ENCODE assay signal across 7 cellular contexts in the genomic region with DNA sequence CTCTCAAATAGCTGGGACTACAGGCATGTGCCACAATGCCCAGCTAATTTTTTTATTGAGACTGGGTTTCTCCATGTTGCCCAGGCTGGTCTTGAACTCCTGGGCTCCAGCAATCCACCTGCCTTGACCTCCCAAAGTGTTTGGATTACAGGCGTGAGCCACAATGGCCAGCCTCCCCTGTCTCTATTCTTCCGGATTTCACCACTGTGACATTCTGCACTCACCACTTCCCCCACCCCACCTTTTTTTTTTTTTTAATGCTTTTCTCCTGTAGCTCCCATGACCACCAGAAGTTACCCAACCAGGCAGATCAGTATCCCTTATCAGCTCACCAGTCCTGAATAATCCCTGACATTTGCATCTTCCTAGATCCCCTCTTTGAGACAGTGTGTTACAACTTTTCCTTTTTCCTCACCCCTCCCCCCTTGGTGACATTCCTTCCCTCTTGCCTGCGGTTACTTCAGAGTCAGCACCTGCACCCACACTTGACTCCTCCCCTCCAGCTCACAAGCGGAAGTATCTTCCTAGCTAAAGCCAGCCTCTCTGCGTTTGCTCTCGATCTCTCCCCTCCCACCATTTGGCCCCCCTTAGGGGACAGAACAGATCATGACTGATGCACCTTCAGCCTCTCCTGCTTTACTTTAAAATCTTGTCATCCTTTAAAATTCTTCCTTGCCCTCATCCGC. TPM values are rescaled to one million over a fixed set of nuclear protein-coding genes. Genes with fewer than 3 reads are reported as not detected.
A peak's percentile ranks its signal among the peaks of the same experiment; 100 is the strongest.
DNase-seq lines count a peak whose midpoint lies in the region; ATAC-seq and TF ChIP-seq lines count a peak whose summit lies in the region.

No MANE protein-coding gene starts in this region.

- H3K36me3 Mint-ChIP-seq in activated CD4-positive, alpha-beta T cell treated with anti-CD3 and anti-CD28 coated beads, Interleukin-2, amount 10 ng/mL, durations not matched to agents 7 days and 5 days (ENCODE audit: low read depth): peaks cover 3% of the 10 kb centered on the region
- H3K36me3 Mint-ChIP-seq in endodermal cell (ENCODE audit: low read depth) (no peaks in the 10 kb centered on the region), nephron (ENCODE audit: low read depth) (no peaks in the 10 kb centered on the region)

- no peaks in the 10 kb centered on the region for H3K9me3 ChIP-seq in endodermal cell (ENCODE audit: control insufficient read depth, low read length)

- no peaks in the 10 kb centered on the region for H3K36me3 ChIP-seq in endodermal cell (ENCODE audit: control insufficient read depth, insufficient read depth, low read length)

- peak overlapping the region; percentile 64 for H3K4me3 Mint-ChIP-seq in activated CD4-positive, alpha-beta T cell treated with anti-CD3 and anti-CD28 coated beads, Interleukin-2, amount 10 ng/mL, durations not matched to agents 7 days and 5 days
- H3K4me3 Mint-ChIP-seq in endodermal cell (peak overlapping the region; percentile 43), nephron (peak overlapping the region; percentile 9 to 56 (median 52))

- no peaks in the 10 kb centered on the region for H3K4me1 ChIP-seq in endodermal cell (ENCODE audit: control insufficient read depth, insufficient read depth, low read length)

- 12 to 15% methylated on average over 6 to 7 of the region's 7 CpGs for WGBS in endodermal cell (ENCODE audit: insufficient coverage in 1 of 2, insufficient read length in 1 of 2), 2 experiments

- H3K9me3 Mint-ChIP-seq in activated CD4-positive, alpha-beta T cell treated with anti-CD3 and anti-CD28 coated beads, Interleukin-2, amount 10 ng/mL, durations not matched to agents 7 days and 5 days: no peaks in the 10 kb centered on the region
- H3K9me3 Mint-ChIP-seq in endodermal cell (no peaks in the 10 kb centered on the region), nephron (no peaks in the 10 kb centered on the region)

- POLR2A ChIA-PET in activated CD4-positive, alpha-beta T cell treated with anti-CD3 and anti-CD28 coated beads, Interleukin-2, amount 10 ng/mL, durations not matched to agents 7 days and 5 days (lab: Charles Lee): interaction anchor here (0.5 to 1.7 kb wide), 6 partner anchors 10 to 104 kb away, joined by 3 to 13 read pairs (median 4); partner anchors contain the start of gene SEC11A

- no peak overlapping the region for H3K9ac ChIP-seq in endodermal cell (ENCODE audit: extremely low read depth, low read length, poor library complexity, severe bottlenecking)

- peak overlapping the region; percentile 44 for H3K4me3 ChIP-seq in endodermal cell (ENCODE audit: low read length)

- no peak for TF ChIP-seq CTCF in endodermal cell (conservative IDR thresholded peaks at IDR 0.05)
- TF ChIP-seq CTCF in nephron (IDR thresholded peaks at IDR 0.05; ENCODE audit: unreplicated experiment in 3 of 3): no peak

- H3K27me3 ChIP-seq in endodermal cell (ENCODE audit: control insufficient read depth, insufficient read depth, low read length, poor library complexity, severe bottlenecking): no peaks in the 10 kb centered on the region

- CTCF ChIA-PET in activated CD4-positive, alpha-beta T cell treated with anti-CD3 and anti-CD28 coated beads, Interleukin-2, amount 10 ng/mL, durations not matched to agents 7 days and 5 days (lab: Charles Lee): interaction anchor here (1.0 to 6.3 kb wide), 8 partner anchors 9 to 164 kb away, joined by 3 to 53 read pairs (median 6); partner anchors contain the start of gene SEC11A

- peak overlapping the region; percentile 96 for H3K27ac Mint-ChIP-seq in activated CD4-positive, alpha-beta T cell treated with anti-CD3 and anti-CD28 coated beads, Interleukin-2, amount 10 ng/mL, durations not matched to agents 7 days and 5 days
- peak overlapping the region; percentile 85 for H3K27ac Mint-ChIP-seq in endodermal cell
- H3K27ac Mint-ChIP-seq in nephron: peak overlapping the region; percentile 87 to 98 (median 94)

- H3K4me1 Mint-ChIP-seq in activated CD4-positive, alpha-beta T cell treated with anti-CD3 and anti-CD28 coated beads, Interleukin-2, amount 10 ng/mL, durations not matched to agents 7 days and 5 days: peaks cover 57% of the 10 kb centered on the region
- H3K4me1 Mint-ChIP-seq in endodermal cell (peaks cover 14% of the 10 kb centered on the region), nephron (peaks cover 20% of the 10 kb centered on the region)

- peak; percentile 66 for ATAC-seq in GM18907 (IDR thresholded peaks at IDR 0.05; ENCODE audit: unreplicated experiment)
- ATAC-seq in HG02884 (IDR thresholded peaks at IDR 0.05; ENCODE audit: unreplicated experiment): peak; percentile 61

- no peaks in the 10 kb centered on the region for H3K27me3 Mint-ChIP-seq in activated CD4-positive, alpha-beta T cell treated with anti-CD3 and anti-CD28 coated beads, Interleukin-2, amount 10 ng/mL, durations not matched to agents 7 days and 5 days
- H3K27me3 Mint-ChIP-seq in endodermal cell (ENCODE audit: insufficient read depth) (no peaks in the 10 kb centered on the region), nephron (ENCODE audit: low read depth) (peaks cover 9% of the 10 kb centered on the region)

- DNase-seq in NCI-H2227 (lab: John Stamatoyannopoulos, UW; ENCODE audit: unreplicated experiment) (peak; percentile 36), endodermal cell (peak; percentile 93), NCI-H2081 treated with DMSO at 0.1 percent for 48 hours (lab: John Stamatoyannopoulos, UW) (no peak)
- DNase-seq in activated CD4-positive, alpha-beta T cell treated with anti-CD3 and anti-CD28 coated beads, Interleukin-2, amount 10 ng/mL, durations not matched to agents 7 days and 5 days: peak; percentile 83

- no peak overlapping the region for H3K27ac ChIP-seq in endodermal cell (ENCODE audit: low read depth, low read length)

RNA-seq across cellular contexts. Expression of gene ZNF592, which starts 13.5 kb away (rescaled TPM):
- total RNA-seq in activated CD4-positive, alpha-beta T cell treated with anti-CD3 and anti-CD28 coated beads, Interleukin-2, amount 10 ng/mL, durations not matched to agents 7 days and 5 days: 10 to 100 TPM; 44.3 to 51.9 TPM
- 10 to 100 TPM; 33.3 to 35.2 TPM for total RNA-seq in endodermal cell
- 25.4 TPM for polyA plus RNA-seq in endodermal cell (2013, experiment 1 of 2)
- 23.1 TPM for polyA plus RNA-seq in endodermal cell (2013, experiment 2 of 2)

RNA-seq across cellular contexts. Expression of gene SEC11A, which starts 19.0 kb away (rescaled TPM):
- total RNA-seq in activated CD4-positive, alpha-beta T cell treated with anti-CD3 and anti-CD28 coated beads, Interleukin-2, amount 10 ng/mL, durations not matched to agents 7 days and 5 days: 100 to 1,000 TPM; 110 to 119 TPM
- total RNA-seq in endodermal cell: 100 to 1,000 TPM; 192 to 197 TPM
- polyA plus RNA-seq in endodermal cell (2013, experiment 1 of 2): 227 TPM
- polyA plus RNA-seq in endodermal cell (2013, experiment 2 of 2): 194 TPM
